31 cellular contexts compared by ENCODE assay signal in genomic region chr1:20319456-20319855, GRCh38.
"Had no signal": no experiment of that assay in that cellular context is flagged by ENCODE, and none has a peak within 500 bp of the region (broad histone marks: within the 10 kb centered on the region; RNA-seq: fewer than 3 reads in every experiment).

No MANE protein-coding gene starts in this region.

- H3K4me3 ChIP-seq: ascending aorta, cardiac muscle cell had no signal

- H3K27me3 ChIP-seq: cardiac muscle cell had no signal

- H3K9me3 ChIP-seq: ascending aorta had no signal

- ATAC-seq: activated CD4-positive, alpha-beta T cell treated with anti-CD3 and anti-CD28 coated beads for 36 hours; activated CD4-positive, CD25-positive, alpha-beta regulatory T cell treated with anti-CD3 and anti-CD28 coated beads, Interleukin-2, amount 50 U/mL, for 24 hours; activated CD8-positive, alpha-beta memory T cell treated with anti-CD3 and anti-CD28 coated beads, Interleukin-2, amount 10 ng/mL, durations not matched to agents 7 days and 5 days; activated CD8-positive, alpha-beta T cell treated with anti-CD3 and anti-CD28 coated beads, Interleukin-2, amount 10 ng/mL, durations not matched to agents 7 days and 5 days; activated naive CD8-positive, alpha-beta T cell treated with anti-CD3 and anti-CD28 coated beads, Interleukin-2, amount 50 U/mL, for 24 hours; WTC11 had no signal

- H3K36me3 ChIP-seq: ascending aorta, cardiac muscle cell, WERI-Rb-1 had no signal

- DNase-seq: activated CD4-positive, alpha-beta memory T cell treated with anti-CD3 and anti-CD28 coated beads, Interleukin-2, amount 10 ng/mL, durations not matched to agents 7 days and 5 days; activated CD4-positive, alpha-beta T cell treated with anti-CD3 and anti-CD28 coated beads for 1 hour; activated CD4-positive, alpha-beta T cell treated with anti-CD3 and anti-CD28 coated beads for 36 hours; activated CD4-positive, alpha-beta T cell treated with anti-CD3 and anti-CD28 coated beads for 48 hours; activated CD4-positive, alpha-beta T cell treated with anti-CD3 and anti-CD28 coated beads, Interleukin-2, amount 10 ng/mL, durations not matched to agents 7 days and 5 days; activated CD4-positive, alpha-beta T cell treated with anti-CD3 and anti-CD28 coated beads, Interleukin-2, amount 50 U/mL, for 48 hours; activated CD4-positive, CD25-positive, alpha-beta regulatory T cell; activated CD8-positive, alpha-beta memory T cell treated with anti-CD3 and anti-CD28 coated beads for 24 hours; activated CD8-positive, alpha-beta memory T cell treated with anti-CD3 and anti-CD28 coated beads, Interleukin-2, amount 10 ng/mL, durations not matched to agents 7 days and 5 days; activated CD8-positive, alpha-beta memory T cell treated with anti-CD3 and anti-CD28 coated beads, Interleukin-2, amount 50 U/mL, for 48 hours; activated CD8-positive, alpha-beta T cell treated with anti-CD3 and anti-CD28 coated beads, Interleukin-2, amount 10 ng/mL, durations not matched to agents 7 days and 5 days; activated effector memory CD4-positive, alpha-beta T cell treated with Interleukin-2 at 50 U/mL for 16 hours; activated gamma-delta T cell; activated naive CD4-positive, alpha-beta T cell treated with anti-CD3 and anti-CD28 coated beads, Interleukin-2, amount 10 ng/mL, durations not matched to agents 7 days and 5 days; activated naive CD4-positive, alpha-beta T cell treated with Interleukin-2 at 50 U/mL for 16 hours; activated naive CD8-positive, alpha-beta T cell treated with anti-CD3 and anti-CD28 coated beads, Interleukin-2, amount 10 ng/mL, durations not matched to agents 7 days and 5 days; activated naive CD8-positive, alpha-beta T cell treated with anti-CD3 and anti-CD28 coated beads, Interleukin-2, amount 50 U/mL, for 24 hours; activated T-cell treated with anti-CD3 and anti-CD28 coated beads, Interleukin-2, amount 50 U/mL, for 24 hours; activated T-cell treated with anti-CD3 and anti-CD28 coated beads, Interleukin-2, amount 50 U/mL, for 48 hours; amygdala; anterior cingulate cortex; caudate nucleus; SW 1271; T-helper 1 cell; T-helper 2 cell; T-helper 9 cell; WERI-Rb-1 had no signal

- H3K4me1 ChIP-seq: ascending aorta had no signal

- H3K27ac ChIP-seq: ascending aorta, cardiac muscle cell, WERI-Rb-1 had no signal
